ENCODE assay signal across 8 cellular contexts in genomic region chr22:26428515-26429457, GRCh38. TPM values are rescaled to one million over a fixed set of nuclear protein-coding genes. Genes with fewer than 3 reads are reported as not detected.
DNase-seq lines count a peak whose midpoint lies in the region; ATAC-seq and TF ChIP-seq lines count a peak whose summit lies in the region.

TSS of gene ASPHD2 (plus strand) at chr22:26429260. CDS start at chr22:26433616, 4,356 bp downstream.

- no peak within 1 kb of the TSS for H3K23ac ChIP-seq in trophoblast cell (ENCODE audit: low read length)

- H3K9me3 ChIP-seq in trophoblast cell (ENCODE audit: insufficient read depth, low read depth, low read length) (peaks cover 3% of the 10 kb centered on the region), tibial artery (no peaks in the 10 kb centered on the region)

- H3K4me3 ChIP-seq in GM23338 (peak within 1 kb of the TSS; percentile 95), trophoblast cell (ENCODE audit: low read depth, low read length) (peak within 1 kb of the TSS; percentile 87), tibial artery (peak within 1 kb of the TSS; percentile 48 to 59)

- peak within 1 kb of the TSS; percentile 100 for H2AFZ ChIP-seq in GM23338
- H2AFZ ChIP-seq in trophoblast cell (ENCODE audit: insufficient read depth, low read length, poor library complexity): peak within 1 kb of the TSS; percentile 44

- H3K27me3 Mint-ChIP-seq in GM23338 (ENCODE audit: insufficient read depth, low read depth, poor library complexity): peaks cover 22% of the 10 kb centered on the region

- peak within 1 kb of the TSS; percentile 73 for H4K8ac ChIP-seq in trophoblast cell (ENCODE audit: low read depth, low read length)

- H3K9ac ChIP-seq in trophoblast cell (ENCODE audit: low read length): peak within 1 kb of the TSS; percentile 35

- H3K27me3 ChIP-seq in GM23338 (ENCODE audit: insufficient read depth) (peaks cover 24% of the 10 kb centered on the region), trophoblast cell (ENCODE audit: insufficient read depth, low read length) (no peaks in the 10 kb centered on the region), tibial artery (peaks cover 0 to 35% of the 10 kb centered on the region in 2 donors)

- DNase-seq in GDM1 (lab: John Stamatoyannopoulos, UW): peak; percentile 49
- peak; percentile 84 for DNase-seq in GM23338 (ENCODE audit: low spot score)
- DNase-seq in LHCN-M2 (ENCODE audit: low read depth): peak; percentile 53
- peak; percentile 62 for DNase-seq in SKM-1 (lab: John Stamatoyannopoulos, UW; ENCODE audit: unreplicated experiment)
- DNase-seq in activated naive CD4-positive, alpha-beta T cell treated with anti-CD3 and anti-CD28 coated beads, Interleukin-2, amount 50 U/mL, for 16 hours: peak; percentile 86
- peak; percentile 75 for DNase-seq in Right ventricle myocardium superior
- peak; percentile 21 to 61 for DNase-seq in trophoblast cell
- DNase-seq in tibial artery: peak in 1 of 2 donors; percentile 33

- TF ChIP-seq CTCF in GM23338 (conservative IDR thresholded peaks at IDR 0.05; ENCODE audit: low read depth in 2 of 2) (no peak), tibial artery (IDR thresholded peaks at IDR 0.05) (no peak)

- peak within 1 kb of the TSS; percentile 9 for H2BK120ac ChIP-seq in trophoblast cell (ENCODE audit: insufficient read depth, low read length, poor library complexity)

- 0 out of 2 replicates have a peak, but pooled peaks cover 3% of the 10 kb centered on the region for H3K9me2 ChIP-seq in GM23338 (ENCODE audit: insufficient read depth)

- H2BK12ac ChIP-seq in trophoblast cell (ENCODE audit: low read length): peak within 1 kb of the TSS; percentile 11

- H3K27ac ChIP-seq in GM23338 (ENCODE audit: low read depth) (no peak within 1 kb of the TSS; the same call in 1 of the 2 replicates), trophoblast cell (ENCODE audit: low read depth, low read length) (no peak within 1 kb of the TSS), tibial artery (no peak within 1 kb of the TSS)

- peak; percentile 91 for ATAC-seq in GM23338
- peak; percentile 84 for ATAC-seq in Right ventricle myocardium superior (ENCODE audit: poor library complexity)

- peak within 1 kb of the TSS; percentile 60 for H3K14ac ChIP-seq in trophoblast cell (ENCODE audit: low read length)

- intact Hi-C loops in Right ventricle myocardium superior (cut with DNase I) (no loop called here), tibial artery (cut with DNase I; ENCODE audit: low total_unique reads) (no loop called here)

- H2AK5ac ChIP-seq in trophoblast cell (ENCODE audit: low read length): peak within 1 kb of the TSS; percentile 13

- no peaks in the 10 kb centered on the region; the same call in 1 of the 2 replicates for H3K79me2 ChIP-seq in GM23338 (replicated peaks; ENCODE audit: insufficient read depth)
- peaks cover 2% of the 10 kb centered on the region for H3K79me2 ChIP-seq in trophoblast cell (ENCODE audit: control insufficient read depth, insufficient read depth, low read length, poor library complexity)

- peak within 1 kb of the TSS; percentile 57 for H4K12ac ChIP-seq in trophoblast cell (ENCODE audit: low read depth, low read length)

- H3F3A ChIP-seq in GM23338 (replicated peaks; ENCODE audit: low read depth): peaks cover 8% of the 10 kb centered on the region

- peaks cover 7% of the 10 kb centered on the region for H3K79me1 ChIP-seq in trophoblast cell (ENCODE audit: low read length)

- peaks cover 12% of the 10 kb centered on the region; the same call in 1 of the 2 replicates for H3K4me1 ChIP-seq in GM23338 (ENCODE audit: insufficient read depth)
- H3K4me1 ChIP-seq in trophoblast cell (ENCODE audit: control insufficient read depth in 1 of 2, insufficient read depth in 2 of 2, low read length in 2 of 2): peaks cover 9 to 17% of the 10 kb centered on the region in 2 experiments
- peaks cover 0 to 17% (median 8%) of the 10 kb centered on the region in 4 donors for H3K4me1 ChIP-seq in tibial artery

- no peaks in the 10 kb centered on the region; the same call in none of the 2 replicates for H4K20me1 ChIP-seq in GM23338 (replicated peaks; ENCODE audit: insufficient read depth)

- H3K4me3 Mint-ChIP-seq in GM23338: peak within 1 kb of the TSS; percentile 98

- peak within 1 kb of the TSS; percentile 15 for H2BK5ac ChIP-seq in trophoblast cell (ENCODE audit: low read depth, low read length, poor library complexity)

- H4K91ac ChIP-seq in trophoblast cell (ENCODE audit: low read depth, low read length): peak within 1 kb of the TSS; percentile 67

- peak within 1 kb of the TSS; percentile 93 for H3K27ac Mint-ChIP-seq in GM23338

- H3K36me3 Mint-ChIP-seq in GM23338 (ENCODE audit: low read depth): peaks cover 6% of the 10 kb centered on the region; the same call in 2 of the 3 replicates

- no CpG with 5 or more reads among the region's 96 CpGs for WGBS in trophoblast cell (ENCODE audit: extremely low coverage, insufficient coverage, insufficient read length)

- H3K36me3 ChIP-seq in GM23338 (ENCODE audit: insufficient read depth): no peaks in the 10 kb centered on the region
- peaks cover 3 to 5% of the 10 kb centered on the region in 2 experiments for H3K36me3 ChIP-seq in trophoblast cell (ENCODE audit: control insufficient read depth in 1 of 2, insufficient read depth in 2 of 2, low read length in 2 of 2)
- no peaks in the 10 kb centered on the region for H3K36me3 ChIP-seq in tibial artery

- H3K4ac ChIP-seq in trophoblast cell (ENCODE audit: low read depth, low read length): peak within 1 kb of the TSS; percentile 16

- H3K4me2 ChIP-seq in GM23338 (peak within 1 kb of the TSS; percentile 100), trophoblast cell (ENCODE audit: low read length) (peak within 1 kb of the TSS; percentile 87)

- H3K9me3 Mint-ChIP-seq in GM23338: peaks cover 3% of the 10 kb centered on the region; the same call in 2 of the 3 replicates

- peak within 1 kb of the TSS; percentile 80 for H3K18ac ChIP-seq in trophoblast cell (ENCODE audit: low read length)

- peaks cover 17% of the 10 kb centered on the region for H3K4me1 Mint-ChIP-seq in GM23338

TF ChIP-seq in GM23338, 12 proteins besides CTCF, POLR2A, EP300 and RAD21:
- TF ChIP-seq NANOG (IDR thresholded peaks at IDR 0.05; ENCODE audit: borderline replicate concordance): no peak
- TF ChIP-seq POLR2AphosphoS5 (IDR thresholded peaks at IDR 0.05; ENCODE audit: low read depth): peak; percentile 80

RNA-seq across cellular contexts. Expression of gene ASPHD2, which starts in this region (rescaled TPM):
- 9.3 and 10.0 TPM in 2 replicates for total RNA-seq in GM23338 (2014; rRNA removed; shearing (Covaris generic))
- 6.0 and 8.3 TPM in 2 replicates for polyA plus RNA-seq in GM23338 (2016; fragmentation: Nextera tagmentation; extraction: Ambion mirVana)
- total RNA-seq in LHCN-M2 (2014; rRNA removed): 2.0 and 2.4 TPM in 2 replicates
- 1.4 TPM for polyA plus RNA-seq in LHCN-M2 (2012)
- not detected for total RNA-seq in Right ventricle myocardium superior
- 9.5 and 9.9 TPM in 2 replicates for polyA plus RNA-seq in trophoblast cell (2013)

Comparison
In these comparisons a context has a peak if more than half of its experiments do, and no peak if none do; other contexts are left out.
1. Peak in DNase-seq and ATAC-seq in Right ventricle myocardium superior; RNA of the gene not detected or under 1 TPM.